9 cellular contexts compared by ENCODE assay signal in the genomic region with DNA sequence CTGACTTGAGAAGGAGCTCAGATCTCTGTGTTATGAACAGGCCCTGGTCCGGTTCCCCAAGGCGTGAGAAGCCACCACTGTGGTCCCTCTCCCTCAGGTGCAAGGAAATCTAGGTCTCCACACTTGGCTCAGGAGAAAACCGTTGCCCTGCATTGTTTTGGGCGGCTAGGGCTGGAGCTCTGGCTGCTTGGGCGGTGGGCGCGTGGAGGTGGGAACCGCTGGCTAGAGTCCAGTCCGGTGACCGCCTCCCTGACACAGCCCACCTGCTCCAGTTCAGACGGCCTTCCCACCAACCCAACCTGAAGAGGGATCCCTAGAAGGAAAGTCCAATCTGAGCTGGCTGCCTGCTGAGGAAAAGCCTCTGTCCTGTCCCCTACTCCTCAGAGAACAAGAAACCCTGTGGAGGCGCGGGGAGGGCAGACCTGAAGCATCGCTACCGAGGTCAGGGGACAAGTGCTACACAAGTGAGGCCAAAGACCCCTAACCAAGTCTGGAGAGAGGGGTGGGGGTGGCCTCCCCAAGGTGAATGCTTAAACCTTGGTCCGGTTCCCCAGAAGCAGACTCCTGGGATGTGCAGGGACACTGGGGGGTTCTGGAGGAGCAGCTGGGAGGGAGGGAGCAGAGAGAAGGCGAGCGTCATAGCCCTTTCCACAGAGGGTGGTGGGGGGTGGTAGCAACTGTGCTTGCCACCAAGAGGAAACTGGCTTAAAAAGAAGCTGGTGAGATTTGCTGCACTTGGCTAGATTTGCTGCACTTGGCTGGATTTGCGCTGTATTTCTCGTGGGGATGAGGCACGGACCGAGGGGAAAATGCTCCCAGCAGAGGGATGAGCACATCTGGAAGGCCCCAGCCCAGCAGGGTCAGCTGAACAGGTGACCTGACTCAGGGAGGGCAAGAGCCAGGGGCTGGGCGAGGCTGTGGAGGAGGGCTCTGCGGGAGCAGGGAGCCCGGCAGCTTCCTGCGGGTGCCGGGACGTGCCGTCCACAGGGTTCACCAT.
A peak's percentile ranks its signal among the peaks of the same experiment; 100 is the strongest.
DNase-seq lines count a peak whose midpoint lies in the region; ATAC-seq and TF ChIP-seq lines count a peak whose summit lies in the region.
"Had no signal": no experiment of that assay in that cellular context is flagged by ENCODE, and none has a peak within 500 bp of the region (broad histone marks: within the 10 kb centered on the region; RNA-seq: fewer than 3 reads in every experiment).

No MANE protein-coding gene starts in this region.

- peak overlapping the region; percentile 80 for H3K4me3 Mint-ChIP-seq in activated CD8-positive, alpha-beta memory T cell treated with anti-CD3 and anti-CD28 coated beads, Interleukin-2, amount 10 ng/mL, durations not matched to agents 7 days and 5 days
- no peak overlapping the region for H3K4me3 Mint-ChIP-seq in activated naive CD8-positive, alpha-beta T cell treated with anti-CD3 and anti-CD28 coated beads for 36 hours
- peak overlapping the region; percentile 99 for H3K4me3 Mint-ChIP-seq in memory B cell
- H3K4me3 Mint-ChIP-seq: type B pancreatic cell had no signal

- H3K36me3 Mint-ChIP-seq in activated CD8-positive, alpha-beta memory T cell treated with anti-CD3 and anti-CD28 coated beads, Interleukin-2, amount 10 ng/mL, durations not matched to agents 7 days and 5 days, result peaks cover 29% of the 10 kb centered on the region
- peaks cover 12% of the 10 kb centered on the region for H3K36me3 Mint-ChIP-seq in activated naive CD8-positive, alpha-beta T cell treated with anti-CD3 and anti-CD28 coated beads for 36 hours
- H3K36me3 Mint-ChIP-seq in memory B cell, result peaks cover 13% of the 10 kb centered on the region
- H3K36me3 Mint-ChIP-seq: type B pancreatic cell had no signal

- no peak for TF ChIP-seq CTCF in thoracic aorta (IDR thresholded peaks at IDR 0.05)

- H3K27me3 Mint-ChIP-seq in activated CD8-positive, alpha-beta memory T cell treated with anti-CD3 and anti-CD28 coated beads, Interleukin-2, amount 10 ng/mL, durations not matched to agents 7 days and 5 days, result no peaks in the 10 kb centered on the region
- no peaks in the 10 kb centered on the region for H3K27me3 Mint-ChIP-seq in activated naive CD8-positive, alpha-beta T cell treated with anti-CD3 and anti-CD28 coated beads for 36 hours
- no peaks in the 10 kb centered on the region for H3K27me3 Mint-ChIP-seq in memory B cell
- H3K27me3 Mint-ChIP-seq: type B pancreatic cell had no signal

- peaks cover 99% of the 10 kb centered on the region for H3K4me1 Mint-ChIP-seq in activated CD8-positive, alpha-beta memory T cell treated with anti-CD3 and anti-CD28 coated beads, Interleukin-2, amount 10 ng/mL, durations not matched to agents 7 days and 5 days
- peaks cover 80% of the 10 kb centered on the region for H3K4me1 Mint-ChIP-seq in activated naive CD8-positive, alpha-beta T cell treated with anti-CD3 and anti-CD28 coated beads for 36 hours
- H3K4me1 Mint-ChIP-seq in memory B cell, result peaks cover 84% of the 10 kb centered on the region

- no peak for ATAC-seq in activated CD8-positive, alpha-beta memory T cell treated with anti-CD3 and anti-CD28 coated beads, Interleukin-2, amount 10 ng/mL, durations not matched to agents 7 days and 5 days
- ATAC-seq in memory B cell (ENCODE audit: low read depth), result peak; percentile 14
- ATAC-seq in thoracic aorta (ENCODE audit: insufficient number of reproducible peaks, low FRiP score, low read depth), result no peak
- ATAC-seq in HG02763 (IDR thresholded peaks at IDR 0.05; ENCODE audit: unreplicated experiment), result no peak

- H3K27ac ChIP-seq in thoracic aorta, result peak overlapping the region; percentile 96

- peak overlapping the region; percentile 99 for H3K27ac Mint-ChIP-seq in activated CD8-positive, alpha-beta memory T cell treated with anti-CD3 and anti-CD28 coated beads, Interleukin-2, amount 10 ng/mL, durations not matched to agents 7 days and 5 days
- peak overlapping the region; percentile 61 for H3K27ac Mint-ChIP-seq in activated naive CD8-positive, alpha-beta T cell treated with anti-CD3 and anti-CD28 coated beads for 36 hours
- peak overlapping the region; percentile 97 for H3K27ac Mint-ChIP-seq in memory B cell
- H3K27ac Mint-ChIP-seq: type B pancreatic cell had no signal

- no peaks in the 10 kb centered on the region for H3K9me3 Mint-ChIP-seq in activated CD8-positive, alpha-beta memory T cell treated with anti-CD3 and anti-CD28 coated beads, Interleukin-2, amount 10 ng/mL, durations not matched to agents 7 days and 5 days (ENCODE audit: low read depth)
- H3K9me3 Mint-ChIP-seq in activated naive CD8-positive, alpha-beta T cell treated with anti-CD3 and anti-CD28 coated beads for 36 hours, result no peaks in the 10 kb centered on the region
- H3K9me3 Mint-ChIP-seq in memory B cell, result no peaks in the 10 kb centered on the region
- H3K9me3 Mint-ChIP-seq: type B pancreatic cell had no signal

- CTCF ChIA-PET in activated CD8-positive, alpha-beta memory T cell treated with anti-CD3 and anti-CD28 coated beads, Interleukin-2, amount 10 ng/mL, durations not matched to agents 7 days and 5 days (lab: Charles Lee), result interaction anchor here (0.6 to 7.9 kb wide), 6 partner anchors 17 to 279 kb away, joined by 3 to 126 read pairs (median 17); partner anchors contain the start of gene RAPGEF1

- H3K27me3 ChIP-seq in thoracic aorta (replicated peaks; ENCODE audit: insufficient read depth), result no peaks in the 10 kb centered on the region

- peaks cover 81 to 99% of the 10 kb centered on the region in 2 donors for H3K4me1 ChIP-seq in thoracic aorta (ENCODE audit: control insufficient read depth in 1 of 2, low read depth in 2 of 2)

- no peak for DNase-seq in activated CD8-positive, alpha-beta memory T cell treated with anti-CD3 and anti-CD28 coated beads, Interleukin-2, amount 10 ng/mL, durations not matched to agents 7 days and 5 days
- DNase-seq in activated CD8-positive, alpha-beta memory T cell treated with anti-CD3 and anti-CD28 coated beads, Interleukin-2, amount 50 U/mL, for 48 hours, result no peak
- no peak for DNase-seq in activated naive CD8-positive, alpha-beta T cell treated with anti-CD3 and anti-CD28 coated beads for 36 hours
- DNase-seq in memory B cell (ENCODE audit: low spot score in 2 of 2) (peak in 1 of 2 donors; percentile 37), thoracic aorta (ENCODE audit: low spot score) (no peak), NCI-H82 treated with DMSO at 0.1 percent for 48 hours (lab: John Stamatoyannopoulos, UW; ENCODE audit: unreplicated experiment) (no peak), NCI-H1436 treated with DMSO at 0.1 percent for 48 hours (lab: John Stamatoyannopoulos, UW) (no peak)

- no peaks in the 10 kb centered on the region for H3K36me3 ChIP-seq in thoracic aorta

- H3K4me3 ChIP-seq in thoracic aorta, result peak overlapping the region; percentile 26

- H3K9me3 ChIP-seq in thoracic aorta, result no peaks in the 10 kb centered on the region
